In the genomic region with DNA sequence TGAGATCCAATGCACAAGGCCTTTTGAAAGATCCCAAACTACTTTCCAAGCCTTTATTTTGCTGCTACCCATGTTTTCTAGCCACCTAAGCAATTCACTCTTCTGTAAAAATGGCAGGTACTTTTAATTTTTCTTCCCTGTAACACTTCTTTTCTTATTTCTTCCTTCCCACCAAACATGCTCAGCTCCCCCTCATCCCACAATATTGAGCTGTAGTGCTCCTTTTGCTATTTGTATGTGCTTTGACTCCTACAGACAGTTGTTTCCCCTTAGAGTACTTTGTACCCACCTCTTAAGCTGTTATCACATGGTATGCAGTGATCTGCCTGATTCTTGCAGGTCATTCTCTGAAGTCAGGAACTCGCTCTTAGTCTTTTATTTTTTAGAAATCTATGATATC, we compare ENCODE assay signal across 16 cellular contexts. TPM values are rescaled to one million over a fixed set of nuclear protein-coding genes. Genes with fewer than 3 reads are reported as not detected.
DNase-seq lines count a peak whose midpoint lies in the region; ATAC-seq, FAIRE-seq and TF ChIP-seq lines count a peak whose summit lies in the region.
"Had no signal": no experiment of that assay in that cellular context is flagged by ENCODE, and none has a peak within 500 bp of the region (broad histone marks: within the 10 kb centered on the region; RNA-seq: fewer than 3 reads in every experiment).

No MANE protein-coding gene starts in this region.

- no peak for FAIRE-seq in RCC 7860 (lab: Jason Lieb, UNC)
- FAIRE-seq: A204.1, HTR-8/SVneo had no signal

- no peak overlapping the region for H3K4me2 ChIP-seq in H9 (ENCODE audit: insufficient read depth, insufficient read length, low read length)

- H4K5ac ChIP-seq in H9 (ENCODE audit: insufficient read length, low read depth, low read length), result no peak overlapping the region

- H3K18ac ChIP-seq in H9 (ENCODE audit: insufficient read length, low read depth, low read length), result no peak overlapping the region

- no peak overlapping the region for H2AK5ac ChIP-seq in H9 (ENCODE audit: insufficient read length, low read length)

- peak overlapping the region in 2 of 3 experiments; percentile 40 to 42; a peak in 2 of 7 replicates for H3K27ac Mint-ChIP-seq in H9
- peak overlapping the region; percentile 21 for H3K27ac Mint-ChIP-seq in activated T-helper 1 cell treated with anti-CD3 and anti-CD28 coated beads, Interleukin-12 subunit alpha, Interleukin-12 subunit beta, Interleukin-2, Interleukin-4 antibody, amounts not matched to agents 30 ng/mL and 10 ng/mL and 1 ng/mL, durations not matched to agents 14 hours and 24 hours and 36 hours
- peak overlapping the region; percentile 8 for H3K27ac Mint-ChIP-seq in endothelial cell (ENCODE audit: unreplicated experiment)
- H3K27ac Mint-ChIP-seq: B cell; CD4-positive, alpha-beta T cell had no signal

- in situ Hi-C loops in gastrocnemius medialis (cut with MboI; ENCODE audit: low sequenced_read_pairs in 4 of 4), result loop anchor here in 1 of 4 donors (25.0 kb wide), 1 partner anchor 249 kb away; no protein-coding TSS in a partner anchor

- H3K4ac ChIP-seq in H9 (ENCODE audit: low read depth, low read length), result no peak overlapping the region

- no peak overlapping the region for H3K9ac ChIP-seq in H9 (ENCODE audit: extremely low read depth, insufficient read length, low read length)

- no CpG with 5 or more reads among the region's 1 CpG for WGBS in H9 (ENCODE audit: extremely low coverage, insufficient read length, low lambda C conversion rate)

- H3K4me1 Mint-ChIP-seq in H9 (peaks cover 18 to 22% of the 10 kb centered on the region in 2 experiments), endothelial cell (ENCODE audit: unreplicated experiment) (peaks cover 21% of the 10 kb centered on the region)
- peaks cover 66% of the 10 kb centered on the region for H3K4me1 Mint-ChIP-seq in activated T-helper 1 cell treated with anti-CD3 and anti-CD28 coated beads, Interleukin-12 subunit alpha, Interleukin-12 subunit beta, Interleukin-2, Interleukin-4 antibody, amounts not matched to agents 30 ng/mL and 10 ng/mL and 1 ng/mL, durations not matched to agents 14 hours and 24 hours and 36 hours (ENCODE audit: low read depth)

- H3K9me3 ChIP-seq in H9 (ENCODE audit: control insufficient read depth, low read depth, low read length), result no peaks in the 10 kb centered on the region
- no peaks in the 10 kb centered on the region for H3K9me3 ChIP-seq in gastrocnemius medialis
- H3K9me3 ChIP-seq: HAP-1 had no signal

- no peak overlapping the region for H4K8ac ChIP-seq in H9 (replicated peaks; ENCODE audit: insufficient read length, low read depth, low read length)

- H3K79me2 ChIP-seq in H9 (ENCODE audit: insufficient read depth, low read length), result peaks cover 11% of the 10 kb centered on the region; the same call in 1 of the 2 replicates

- H3K27me3 Mint-ChIP-seq in H9 (ENCODE audit: low read depth) (no peaks in the 10 kb centered on the region), endothelial cell (ENCODE audit: unreplicated experiment) (peaks cover 7% of the 10 kb centered on the region)
- no peaks in the 10 kb centered on the region for H3K27me3 Mint-ChIP-seq in activated T-helper 1 cell treated with anti-CD3 and anti-CD28 coated beads, Interleukin-12 subunit alpha, Interleukin-12 subunit beta, Interleukin-2, Interleukin-4 antibody, amounts not matched to agents 30 ng/mL and 10 ng/mL and 1 ng/mL, durations not matched to agents 14 hours and 24 hours and 36 hours (ENCODE audit: insufficient read depth)
- H3K27me3 Mint-ChIP-seq: B cell; CD4-positive, alpha-beta T cell had no signal

- H3K56ac ChIP-seq in H9 (ENCODE audit: insufficient read length, low read depth, low read length), result no peak overlapping the region

- H4K20me1 ChIP-seq in H9 (ENCODE audit: control insufficient read depth, insufficient read depth, insufficient read length), result no peaks in the 10 kb centered on the region

- H2BK12ac ChIP-seq in H9 (ENCODE audit: insufficient read length, low read depth, low read length), result no peak overlapping the region

- peaks cover 2% of the 10 kb centered on the region for H3K79me1 ChIP-seq in H9 (ENCODE audit: insufficient read depth, low read depth, low read length, poor library complexity, severe bottlenecking)

- H3K9me3 Mint-ChIP-seq in H9, result no peaks in the 10 kb centered on the region; a peak in 2 of 5 replicates
- peaks cover 3% of the 10 kb centered on the region for H3K9me3 Mint-ChIP-seq in activated T-helper 1 cell treated with anti-CD3 and anti-CD28 coated beads, Interleukin-12 subunit alpha, Interleukin-12 subunit beta, Interleukin-2, Interleukin-4 antibody, amounts not matched to agents 30 ng/mL and 10 ng/mL and 1 ng/mL, durations not matched to agents 14 hours and 24 hours and 36 hours
- no peaks in the 10 kb centered on the region for H3K9me3 Mint-ChIP-seq in endothelial cell (ENCODE audit: unreplicated experiment)

- H2AFZ ChIP-seq in H9 (ENCODE audit: low read length), result no peak overlapping the region

- no peak overlapping the region for H3K4me3 Mint-ChIP-seq in H9
- H3K4me3 Mint-ChIP-seq in activated T-helper 1 cell treated with anti-CD3 and anti-CD28 coated beads, Interleukin-12 subunit alpha, Interleukin-12 subunit beta, Interleukin-2, Interleukin-4 antibody, amounts not matched to agents 30 ng/mL and 10 ng/mL and 1 ng/mL, durations not matched to agents 14 hours and 24 hours and 36 hours, result no peak overlapping the region
- H3K4me3 Mint-ChIP-seq in endothelial cell (ENCODE audit: unreplicated experiment), result no peak overlapping the region
- H3K4me3 Mint-ChIP-seq: B cell; CD4-positive, alpha-beta T cell had no signal

- no peak overlapping the region for H3K14ac ChIP-seq in H9 (ENCODE audit: insufficient read depth, low read length)

- H4K91ac ChIP-seq in H9 (ENCODE audit: insufficient read length, low read depth, low read length), result no peak overlapping the region

- H3K4me3 ChIP-seq in gastrocnemius medialis, result no peak overlapping the region
- H3K4me3 ChIP-seq: HAP-1 had no signal

- H2BK20ac ChIP-seq in H9 (ENCODE audit: low read depth, low read length, poor library complexity, severe bottlenecking), result no peak overlapping the region

- H3K36me3 Mint-ChIP-seq in H9 (ENCODE audit: insufficient read depth in 1 of 3, low read depth in 3 of 3), result peaks cover 18 to 31% (median 23%) of the 10 kb centered on the region in 3 experiments; a peak in 6 of 7 replicates
- peaks cover 21% of the 10 kb centered on the region for H3K36me3 Mint-ChIP-seq in activated T-helper 1 cell treated with anti-CD3 and anti-CD28 coated beads, Interleukin-12 subunit alpha, Interleukin-12 subunit beta, Interleukin-2, Interleukin-4 antibody, amounts not matched to agents 30 ng/mL and 10 ng/mL and 1 ng/mL, durations not matched to agents 14 hours and 24 hours and 36 hours (ENCODE audit: low read depth)
- H3K36me3 Mint-ChIP-seq in endothelial cell (ENCODE audit: low read depth, unreplicated experiment), result peaks cover 7% of the 10 kb centered on the region

- no peak for TF ChIP-seq POLR2A in gastrocnemius medialis (IDR thresholded peaks at IDR 0.05)

- no peak for DNase-seq in H9
- no peak for DNase-seq in activated T-helper 1 cell treated with anti-CD3 and anti-CD28 coated beads, Interleukin-12 subunit alpha, Interleukin-12 subunit beta, Interleukin-2, Interleukin-4 antibody, amounts not matched to agents 30 ng/mL and 10 ng/mL and 1 ng/mL, durations not matched to agents 14 hours and 24 hours and 36 hours (ENCODE audit: low spot score)
- no peak for DNase-seq in endothelial cell (ENCODE audit: low spot score)
- no peak for DNase-seq in gastrocnemius medialis
- no peak for DNase-seq in RCC 7860 (ENCODE audit: low spot score)
- DNase-seq: C1 segment of cervical spinal cord; Calu3; CD4-positive, alpha-beta T cell; DMS 273 treated with DMSO at 0.1 percent for 48 hours; GOT3 had no signal

- H2BK15ac ChIP-seq in H9 (ENCODE audit: low read depth, low read length), result no peak overlapping the region

- intact Hi-C loops in activated T-helper 1 cell treated with anti-CD3 and anti-CD28 coated beads, Interleukin-12 subunit alpha, Interleukin-12 subunit beta, Interleukin-2, Interleukin-4 antibody, amounts not matched to agents 30 ng/mL and 10 ng/mL and 1 ng/mL, durations not matched to agents 14 hours and 24 hours and 36 hours (cut with micrococcal nuclease), result no loop called here
- intact Hi-C loops in gastrocnemius medialis (cut with DNase I; ENCODE audit: low total_unique reads), result no loop called here

- no peak overlapping the region for H2BK120ac ChIP-seq in H9 (ENCODE audit: low read depth, low read length, poor library complexity, severe bottlenecking)

- H3K4me1 ChIP-seq in H9 (ENCODE audit: insufficient read depth, low read length) (no peaks in the 10 kb centered on the region; the same call in none of the 2 replicates), gastrocnemius medialis (peaks cover 88 to 91% of the 10 kb centered on the region in 2 donors)

- no peak for ATAC-seq in gastrocnemius medialis
- no peak for ATAC-seq in HG02759 (IDR thresholded peaks at IDR 0.05; ENCODE audit: unreplicated experiment)
- no peak for ATAC-seq in GM18909 (IDR thresholded peaks at IDR 0.05; ENCODE audit: poor library complexity, unreplicated experiment)

- no peaks in the 10 kb centered on the region for H3K23me2 ChIP-seq in H9 (ENCODE audit: insufficient read length, low read depth, low read length, poor library complexity, severe bottlenecking)

- no peaks in the 10 kb centered on the region for H3K27me3 ChIP-seq in H9 (ENCODE audit: insufficient read depth, low read length)
- H3K27me3 ChIP-seq in gastrocnemius medialis, result no peaks in the 10 kb centered on the region

- H3T11ph ChIP-seq in H9 (ENCODE audit: low read length), result no peak overlapping the region

- H3K27ac ChIP-seq in H9 (ENCODE audit: insufficient read length, low read depth, low read length) (no peak overlapping the region), gastrocnemius medialis (peak overlapping the region; percentile 76 to 98 (median 80))

- no peak overlapping the region for H3K23ac ChIP-seq in H9 (ENCODE audit: insufficient read length, low read depth, low read length)

- H3K36me3 ChIP-seq in gastrocnemius medialis, result no peaks in the 10 kb centered on the region
- H3K36me3 ChIP-seq: HAP-1 had no signal

- no peak overlapping the region for H2BK5ac ChIP-seq in H9 (ENCODE audit: insufficient read length, low read length)

- no peak for TF ChIP-seq CTCF in H9 (conservative IDR thresholded peaks at IDR 0.05)
- TF ChIP-seq CTCF in endothelial cell (IDR thresholded peaks at IDR 0.05; ENCODE audit: unreplicated experiment), result no peak
- no peak for TF ChIP-seq CTCF in gastrocnemius medialis (IDR thresholded peaks at IDR 0.05 in 4 of 5, conservative IDR thresholded peaks at IDR 0.05 in 1 of 5)

RNA-seq across cellular contexts. Expression of a gene that starts 49.3 kb away (rescaled TPM):
- total RNA-seq in H9 (2021) (176 TPM in 2 replicates), endothelial cell (ENCODE audit: unreplicated experiment) (326 TPM), gastrocnemius medialis (100 to 1,000 TPM; 283 to 425 (median 344) TPM)
- total RNA-seq in activated T-helper 1 cell treated with anti-CD3 and anti-CD28 coated beads, Interleukin-12 subunit alpha, Interleukin-12 subunit beta, Interleukin-2, Interleukin-4 antibody, amounts not matched to agents 30 ng/mL and 10 ng/mL and 1 ng/mL, durations not matched to agents 14 hours and 24 hours and 36 hours, result 71.1 and 72.5 TPM in 2 replicates
